In genomic region chr5:128667751-128668150, GRCh38 we compare ENCODE assay signal across 19 cellular contexts.
"Had no signal": no experiment of that assay in that cellular context is flagged by ENCODE, and none has a peak within 500 bp of the region (broad histone marks: within the 10 kb centered on the region; RNA-seq: fewer than 3 reads in every experiment).

No MANE protein-coding gene starts in this region.

- H3K4me3 ChIP-seq: PC-9 had no signal

- H3K27ac ChIP-seq: PC-9 had no signal

- DNase-seq: activated B cell treated with CpG ODN at 0.5 μM for 24 hours; activated CD4-positive, alpha-beta T cell treated with anti-CD3 and anti-CD28 coated beads for 1 hour; activated CD4-positive, alpha-beta T cell treated with anti-CD3 and anti-CD28 coated beads, Interleukin-2, amount 10 ng/mL, durations not matched to agents 24 days and 14 days; activated CD4-positive, alpha-beta T cell treated with anti-CD3 and anti-CD28 coated beads, Interleukin-2, amount 50 U/mL, for 48 hours; activated CD8-positive, alpha-beta memory T cell treated with anti-CD3 and anti-CD28 coated beads, Interleukin-2, amount 10 ng/mL, durations not matched to agents 7 days and 5 days; activated effector memory CD4-positive, alpha-beta T cell treated with Interleukin-2 at 50 U/mL for 16 hours; activated naive CD4-positive, alpha-beta T cell; activated T-cell treated with anti-CD3 and anti-CD28 coated beads, Interleukin-2, amount 50 U/mL, for 24 hours; aorta; MM.1S; NCI-H1105; NCI-H1436 treated with DMSO at 0.1 percent for 48 hours; NCI-H187; NCI-H2081; NCI-H510A treated with DMSO at 0.1 percent for 48 hours; PC-9; SHP77 treated with DMSO at 0.1 percent for 48 hours; T-helper 17 cell; T-helper 9 cell had no signal

- ATAC-seq: activated CD8-positive, alpha-beta memory T cell treated with anti-CD3 and anti-CD28 coated beads, Interleukin-2, amount 10 ng/mL, durations not matched to agents 7 days and 5 days; T-helper 17 cell had no signal
